8 cellular contexts compared by ENCODE assay signal in the genomic region with DNA sequence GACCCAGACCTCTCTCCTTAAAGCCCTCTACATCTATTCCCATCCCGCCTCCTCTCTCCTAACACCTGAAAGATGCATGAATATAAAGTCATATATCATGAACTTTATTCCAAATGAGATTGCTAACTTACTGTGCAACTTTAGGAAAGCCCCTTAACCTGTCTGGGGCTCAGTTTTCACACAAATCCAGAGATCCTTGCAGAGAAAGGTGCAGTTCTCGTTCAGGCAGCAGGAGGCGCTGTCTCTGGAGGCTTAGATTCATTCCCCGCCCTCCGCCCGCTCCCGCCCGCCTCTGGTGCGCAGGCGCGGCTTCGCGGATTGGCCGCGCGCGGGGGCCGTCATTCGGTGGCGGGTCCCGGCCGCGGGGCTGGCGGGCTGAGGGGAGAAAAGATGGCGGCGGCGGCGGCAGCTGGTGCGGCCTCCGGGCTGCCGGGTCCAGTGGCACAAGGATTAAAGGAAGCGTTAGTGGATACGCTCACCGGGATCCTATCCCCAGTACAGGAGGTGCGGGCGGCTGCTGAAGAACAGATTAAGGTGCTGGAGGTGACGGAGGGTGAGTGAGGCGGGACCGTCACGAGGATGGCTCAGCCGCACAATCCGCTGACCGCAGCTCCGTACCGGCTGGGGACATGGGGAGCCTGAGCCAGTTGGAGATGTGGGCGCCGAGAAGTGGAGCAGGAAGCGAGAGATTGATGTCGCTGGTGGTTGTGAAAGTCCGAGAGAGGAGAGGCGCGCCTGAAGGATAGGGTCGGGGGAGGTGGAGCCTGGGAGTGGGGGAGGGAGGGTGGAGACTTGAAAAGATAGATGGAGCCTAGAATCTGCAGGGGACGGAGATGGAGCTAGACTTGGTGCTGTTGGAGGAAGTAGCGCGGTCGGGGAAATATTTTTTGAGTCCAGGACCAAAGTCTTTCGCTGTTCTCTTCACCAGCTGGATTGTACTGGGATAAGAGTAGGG. TPM values are rescaled to one million over a fixed set of nuclear protein-coding genes. Genes with fewer than 3 reads are reported as not detected.
A peak's percentile ranks its signal among the peaks of the same experiment; 100 is the strongest.
DNase-seq lines count a peak whose midpoint lies in the region; ATAC-seq, FAIRE-seq and TF ChIP-seq lines count a peak whose summit lies in the region.

Gene IPO9, plus strand, starts transcription at position 338 of the 955 bp plus-strand sequence. Its CDS starts 53 bp downstream, at position 391.

- WGBS in HUES64: under 1% methylated on average over 58 of the region's 58 CpGs

- H3K36me3 ChIP-seq in HUES64 (ENCODE audit: insufficient read depth, low read length) (no peaks in the 10 kb centered on the region), OCI-LY1 (ENCODE audit: insufficient read depth, low read length) (no peaks in the 10 kb centered on the region; the same call in 1 of the 2 replicates)

- no peaks in the 10 kb centered on the region for H3F3A ChIP-seq in OCI-LY1 (ENCODE audit: insufficient read depth, low read length)

- H3K36me3 Mint-ChIP-seq in endothelial cell (ENCODE audit: low read depth, unreplicated experiment): no peaks in the 10 kb centered on the region
- H3K36me3 Mint-ChIP-seq in mesothelial cell of epicardium: peaks cover 2% of the 10 kb centered on the region

- H3K27ac Mint-ChIP-seq in endothelial cell (ENCODE audit: unreplicated experiment): peak within 1 kb of the TSS; percentile 89
- peak within 1 kb of the TSS; percentile 96 for H3K27ac Mint-ChIP-seq in mesothelial cell of epicardium

- peaks cover 46% of the 10 kb centered on the region for H3K79me2 ChIP-seq in OCI-LY1 (ENCODE audit: insufficient read depth, low read length)

- no peak within 1 kb of the TSS for H2AFZ ChIP-seq in OCI-LY1 (ENCODE audit: low read length)

- no peaks in the 10 kb centered on the region for H4K20me1 ChIP-seq in OCI-LY1 (ENCODE audit: insufficient read depth, low read length)

- H3K4me3 ChIP-seq in HUES64 (ENCODE audit: low read length) (peak within 1 kb of the TSS; percentile 99), OCI-LY1 (ENCODE audit: low read depth, low read length, poor library complexity, severe bottlenecking) (peak within 1 kb of the TSS; percentile 77)

- H3K4me1 Mint-ChIP-seq in endothelial cell (ENCODE audit: unreplicated experiment) (peaks cover 15% of the 10 kb centered on the region), mesothelial cell of epicardium (peaks cover 46% of the 10 kb centered on the region)

- peak within 1 kb of the TSS; percentile 97 for H3K4me2 ChIP-seq in OCI-LY1 (ENCODE audit: low read length)

- no peak for FAIRE-seq in D721Med (lab: Jason Lieb, UNC)

- no peaks in the 10 kb centered on the region for H3K9me2 ChIP-seq in OCI-LY1 (ENCODE audit: low read depth, low read length)

- TF ChIP-seq CTCF in D721Med (IDR thresholded peaks at IDR 0.05; ENCODE audit: insufficient read depth, missing control alignments): peak; percentile 94
- peak; percentile 90 for TF ChIP-seq CTCF in OCI-LY1 (IDR thresholded peaks at IDR 0.05; ENCODE audit: low read length)
- TF ChIP-seq CTCF in endothelial cell (IDR thresholded peaks at IDR 0.05; ENCODE audit: unreplicated experiment): peak; percentile 94
- peak; percentile 95 for TF ChIP-seq CTCF in mesothelial cell of epicardium (IDR thresholded peaks at IDR 0.05; ENCODE audit: unreplicated experiment)

- DNase-seq in D721Med (ENCODE audit: insufficient read length, low spot score) (peak; percentile 98), endothelial cell (ENCODE audit: low spot score) (peak; percentile 98), mesothelial cell of epicardium (ENCODE audit: low spot score in 2 of 2, unreplicated experiment in 2 of 2) (peak; percentile 93 to 97)
- peak; percentile 95 for DNase-seq in activated CD8-positive, alpha-beta memory T cell treated with anti-CD3 and anti-CD28 coated beads, Interleukin-2, amount 50 U/mL, for 4 hours
- peak; percentile 86 to 88 for DNase-seq in stimulated activated CD8-positive, alpha-beta memory T cell treated with anti-CD3 and anti-CD28 coated beads, Interleukin-15, amount 100 ng/mL, for 4 hours (ENCODE audit: low read depth in 2 of 2)

- H3K9ac ChIP-seq in HUES64 (ENCODE audit: low read depth, low read length): peak within 1 kb of the TSS; percentile 99
- H3K9ac ChIP-seq in OCI-LY1 (ENCODE audit: low read length): peak within 1 kb of the TSS; percentile 88

- H3K9me3 Mint-ChIP-seq in endothelial cell (ENCODE audit: unreplicated experiment) (no peaks in the 10 kb centered on the region), mesothelial cell of epicardium (no peaks in the 10 kb centered on the region)

- peak; percentile 91 for ATAC-seq in GM21423 (IDR thresholded peaks at IDR 0.05; ENCODE audit: unreplicated experiment)

- H3K27ac ChIP-seq in HUES64 (ENCODE audit: low read depth, low read length) (peak within 1 kb of the TSS; percentile 93), OCI-LY1 (ENCODE audit: low read depth, low read length, poor library complexity, severe bottlenecking) (peak within 1 kb of the TSS; percentile 60)

- H3K27me3 ChIP-seq in HUES64 (ENCODE audit: insufficient read depth, low read length): no peaks in the 10 kb centered on the region
- H3K27me3 ChIP-seq in OCI-LY1 (ENCODE audit: insufficient read depth, low read length): no peaks in the 10 kb centered on the region

- H3K4me3 Mint-ChIP-seq in endothelial cell (ENCODE audit: unreplicated experiment) (peak within 1 kb of the TSS; percentile 100), mesothelial cell of epicardium (peak within 1 kb of the TSS; percentile 96)

- peaks cover 4% of the 10 kb centered on the region for H3K27me3 Mint-ChIP-seq in endothelial cell (ENCODE audit: unreplicated experiment)
- H3K27me3 Mint-ChIP-seq in mesothelial cell of epicardium (ENCODE audit: low read depth): no peaks in the 10 kb centered on the region

- H3K4me1 ChIP-seq in HUES64 (ENCODE audit: insufficient read depth, low read length): peaks cover 14% of the 10 kb centered on the region; the same call in 1 of the 2 replicates
- peaks cover 40% of the 10 kb centered on the region for H3K4me1 ChIP-seq in OCI-LY1 (ENCODE audit: insufficient read depth, low read length, severe bottlenecking)

- no peaks in the 10 kb centered on the region for H3K9me3 ChIP-seq in HUES64 (ENCODE audit: insufficient read depth, low read depth, low read length)
- H3K9me3 ChIP-seq in OCI-LY1 (ENCODE audit: low read length): no peaks in the 10 kb centered on the region

RNA-seq across cellular contexts. Expression of gene IPO9, which starts in this region (rescaled TPM):
- 51.3 TPM for polyA plus RNA-seq in HUES64 (2013, experiment 1 of 2)
- polyA plus RNA-seq in HUES64 (2013, experiment 2 of 2): 59.3 TPM
- total RNA-seq in endothelial cell (ENCODE audit: unreplicated experiment): 69.5 TPM
- 80.1 to 87.8 TPM (median 84.9 TPM) in 3 replicates for total RNA-seq in mesothelial cell of epicardium

Comparison
In these comparisons a context has a peak if more than half of its experiments do, and no peak if none do; other contexts are left out.
1. Peak in every context shown above with its lines: DNase-seq, ATAC-seq, H3K4me3 ChIP-seq and H3K27ac ChIP-seq.